Comparison of ENCODE assay signal across 8 cellular contexts in genomic region chr7:26667514-26668133, GRCh38.
DNase-seq lines count a peak whose midpoint lies in the region; ATAC-seq and TF ChIP-seq lines count a peak whose summit lies in the region.

No MANE protein-coding gene starts in this region.

- no peaks in the 10 kb centered on the region for H3K36me3 ChIP-seq in DOHH2 (ENCODE audit: control insufficient read depth, low read length)
- H3K36me3 ChIP-seq in right lobe of liver = no peaks in the 10 kb centered on the region

- no peak for TF ChIP-seq POLR2A in right lobe of liver (IDR thresholded peaks at IDR 0.05)

- no peaks in the 10 kb centered on the region for H3K27me3 ChIP-seq in DOHH2 (ENCODE audit: control insufficient read depth, low read length)
- no peaks in the 10 kb centered on the region for H3K27me3 ChIP-seq in right lobe of liver

- H3K4me1 ChIP-seq in DOHH2 (ENCODE audit: control insufficient read depth, low read length) (peaks cover 7% of the 10 kb centered on the region), right lobe of liver (no peaks in the 10 kb centered on the region)

- H3K9me3 ChIP-seq in DOHH2 (ENCODE audit: control insufficient read depth, insufficient read depth, low read length) = no peaks in the 10 kb centered on the region
- no peaks in the 10 kb centered on the region for H3K9me3 ChIP-seq in right lobe of liver

- H3K79me2 ChIP-seq in DOHH2 (ENCODE audit: control insufficient read depth, low read length) = no peaks in the 10 kb centered on the region

- peak; percentile 66 for ATAC-seq in HG03175 (IDR thresholded peaks at IDR 0.05; ENCODE audit: unreplicated experiment)
- peak; percentile 97 to 98 (median 98) for ATAC-seq in right lobe of liver
- no peak for ATAC-seq in GM19397 (IDR thresholded peaks at IDR 0.05; ENCODE audit: unreplicated experiment)

- TF ChIP-seq CTCF in DOHH2 (IDR thresholded peaks at IDR 0.05; ENCODE audit: low read depth, low read length, poor library complexity, severe bottlenecking) (peak; percentile 90), right lobe of liver (IDR thresholded peaks at IDR 0.05) (peak; percentile 81 to 90 (median 82))

- WGBS in right lobe of liver (ENCODE audit: insufficient coverage, low coverage, low lambda C conversion rate, missing lambda C conversion rate) = 6% methylated on average over 5 of the region's 5 CpGs

- no peak overlapping the region for H3K4me2 ChIP-seq in DOHH2 (ENCODE audit: low read length)

- no peaks in the 10 kb centered on the region for H3K9me2 ChIP-seq in DOHH2 (replicated peaks; ENCODE audit: control insufficient read depth, low read length)

- intact Hi-C loops in right lobe of liver (cut with DNase I) = loop anchor here in 1 of 2 donors (10.0 kb wide), 1 partner anchor 293 kb away; no protein-coding TSS in a partner anchor

- H3F3A ChIP-seq in DOHH2 (ENCODE audit: control insufficient read depth, insufficient read depth) = no peaks in the 10 kb centered on the region

- H3K27ac ChIP-seq in DOHH2 (ENCODE audit: low read depth, low read length) (no peak overlapping the region), right lobe of liver (no peak overlapping the region)

- H4K20me1 ChIP-seq in DOHH2 (ENCODE audit: control insufficient read depth, insufficient read depth, low read depth, low read length) = no peaks in the 10 kb centered on the region

- DNase-seq in NCI-H510A (lab: John Stamatoyannopoulos, UW) (peak; percentile 86), ecto neural progenitor cell (ENCODE audit: low spot score) (peak; percentile 76), right lobe of liver (peak in 2 of 3 donors; percentile 46 to 84)
- peak; percentile 15 to 33 for DNase-seq in activated CD4-positive, alpha-beta T cell treated with anti-CD3 and anti-CD28 coated beads for 24 hours (ENCODE audit: low read depth in 2 of 2)
- peak; percentile 9 to 29 for DNase-seq in stimulated activated CD8-positive, alpha-beta memory T cell treated with anti-CD3 and anti-CD28 coated beads, Interleukin-15, amount 100 ng/mL, for 48 hours (ENCODE audit: low read depth in 2 of 2)

- H3K4me3 ChIP-seq in DOHH2 (ENCODE audit: low read length) (no peak overlapping the region), right lobe of liver (no peak overlapping the region)

Comparison
In these comparisons a context has a peak if more than half of its experiments do, and no peak if none do; other contexts are left out.
1. DNase-seq: peak in every context shown above with its lines; median percentile 86 in NCI-H510A; 76 in ecto neural progenitor cell; 65 in right lobe of liver; 24 in activated CD4-positive, alpha-beta T cell treated with anti-CD3 and anti-CD28 coated beads for 24 hours; 19 in stimulated activated CD8-positive, alpha-beta memory T cell treated with anti-CD3 and anti-CD28 coated beads, Interleukin-15, amount 100 ng/mL, for 48 hours.